7 cellular contexts compared by ENCODE assay signal in the genomic region with DNA sequence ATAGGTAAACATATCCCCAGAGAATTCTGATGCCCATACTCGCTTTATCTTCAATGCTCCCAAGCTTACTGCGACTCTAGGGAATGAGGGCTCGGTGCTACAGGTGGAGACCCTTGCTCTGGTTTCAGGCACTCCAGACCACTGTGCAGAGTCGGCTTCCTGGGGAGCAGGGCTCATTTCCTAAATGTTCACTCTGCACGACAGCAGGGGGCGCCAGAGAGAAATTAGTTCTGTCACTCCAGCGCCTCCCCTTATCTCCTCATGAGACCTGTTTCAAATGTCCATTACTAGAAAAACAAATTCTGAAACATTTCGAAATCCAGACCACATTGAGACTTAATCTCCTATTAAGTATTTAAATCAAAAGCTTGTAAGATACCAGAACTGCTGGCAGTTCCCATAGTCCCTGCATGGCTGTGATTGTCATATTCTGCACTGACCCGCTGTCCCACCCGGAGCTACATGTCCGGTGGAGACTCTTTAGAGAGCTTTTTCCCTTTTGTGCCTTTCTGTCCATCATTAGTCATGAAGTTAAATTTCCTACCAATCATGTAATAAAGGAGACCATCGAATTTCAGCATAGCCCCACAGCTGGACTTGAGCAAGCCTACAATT. TPM values are rescaled to one million over a fixed set of nuclear protein-coding genes. Genes with fewer than 3 reads are reported as not detected.
DNase-seq lines count a peak whose midpoint lies in the region; ATAC-seq and TF ChIP-seq lines count a peak whose summit lies in the region.

No MANE protein-coding gene starts in this region.

- peak; percentile 94 for ATAC-seq in Right ventricle myocardium superior (ENCODE audit: poor library complexity)

- H3K27ac Mint-ChIP-seq in activated naive CD8-positive, alpha-beta T cell treated with anti-CD3 and anti-CD28 coated beads for 36 hours, result no peak overlapping the region

- no peak overlapping the region for H3K4me3 Mint-ChIP-seq in activated naive CD8-positive, alpha-beta T cell treated with anti-CD3 and anti-CD28 coated beads for 36 hours

- H3K27me3 Mint-ChIP-seq in activated naive CD8-positive, alpha-beta T cell treated with anti-CD3 and anti-CD28 coated beads for 36 hours, result no peaks in the 10 kb centered on the region

- no peaks in the 10 kb centered on the region for H3K9me3 Mint-ChIP-seq in activated naive CD8-positive, alpha-beta T cell treated with anti-CD3 and anti-CD28 coated beads for 36 hours

- no peaks in the 10 kb centered on the region for H3K36me3 ChIP-seq in uterus

- no peak overlapping the region for H3K4me3 ChIP-seq in uterus

- intact Hi-C loops in Right ventricle myocardium superior (cut with DNase I), result loop anchor here (2.0 to 10.0 kb wide), 2 partner anchors 165 to 835 kb away; no protein-coding TSS in a partner anchor
- intact Hi-C loops in posterior cingulate gyrus (cut with DNase I), result loop anchor here (10.0 kb wide), 2 partner anchors 835 to 895 kb away; no protein-coding TSS in a partner anchor
- intact Hi-C loops in uterus (cut with DNase I; ENCODE audit: low total_unique reads), result no loop called here

- TF ChIP-seq CTCF in GM12873 (IDR thresholded peaks at IDR 0.05; ENCODE audit: insufficient read depth, low read depth, low read length, missing control alignments) (peak; percentile 76), uterus (IDR thresholded peaks at IDR 0.05) (peak; percentile 59 to 67 (median 66))

- TF ChIP-seq POLR2A in uterus (IDR thresholded peaks at IDR 0.05), result no peak

- no peaks in the 10 kb centered on the region for H3K9me3 ChIP-seq in uterus

- peak; percentile 64 for DNase-seq in HuH-7.5 (ENCODE audit: low spot score)
- DNase-seq in SKM-1 (lab: John Stamatoyannopoulos, UW; ENCODE audit: unreplicated experiment), result peak; percentile 26
- DNase-seq in activated naive CD8-positive, alpha-beta T cell treated with anti-CD3 and anti-CD28 coated beads for 36 hours, result peak; percentile 73
- DNase-seq in Right ventricle myocardium superior, result peak; percentile 87
- DNase-seq in posterior cingulate gyrus, result peak; percentile 22 to 94 (median 80)
- DNase-seq in uterus, result peak; percentile 71 to 76

- H3K27me3 ChIP-seq in uterus, result no peaks in the 10 kb centered on the region

- H3K27ac ChIP-seq in uterus, result no peak overlapping the region

- H3K4me1 Mint-ChIP-seq in activated naive CD8-positive, alpha-beta T cell treated with anti-CD3 and anti-CD28 coated beads for 36 hours, result peaks cover 7% of the 10 kb centered on the region

- H3K4me1 ChIP-seq in uterus, result no peaks in the 10 kb centered on the region

- peaks cover 9% of the 10 kb centered on the region for H3K36me3 Mint-ChIP-seq in activated naive CD8-positive, alpha-beta T cell treated with anti-CD3 and anti-CD28 coated beads for 36 hours

RNA-seq across cellular contexts. Expression of a gene that starts 22.4 kb away (rescaled TPM):
- 10 to 100 TPM; 21.5 to 23.2 TPM for total RNA-seq in activated naive CD8-positive, alpha-beta T cell treated with anti-CD3 and anti-CD28 coated beads for 36 hours
- total RNA-seq in Right ventricle myocardium superior (2.3 TPM), uterus (10 to 100 TPM in 2 of 4 donors, 1 to 10 TPM in 2; 6.5 to 16.9 (median 11.4) TPM)

RNA-seq across cellular contexts. Expression of a gene that starts 53.7 kb away (rescaled TPM):
- 10 to 100 TPM; 13.6 to 13.9 TPM for total RNA-seq in activated naive CD8-positive, alpha-beta T cell treated with anti-CD3 and anti-CD28 coated beads for 36 hours
- total RNA-seq in Right ventricle myocardium superior (32.9 TPM), uterus (10 to 100 TPM in 1 of 4 donors, 1 to 10 TPM in 3; 3.6 to 14.5 (median 6.1) TPM)

Comparison
In these comparisons a context has a peak if more than half of its experiments do, and no peak if none do; other contexts are left out.
1. DNase-seq: peak in every context shown above with its lines; median percentile 87 in Right ventricle myocardium superior; 80 in posterior cingulate gyrus; 74 in uterus; 73 in activated naive CD8-positive, alpha-beta T cell treated with anti-CD3 and anti-CD28 coated beads for 36 hours; 64 in HuH-7.5; 26 in SKM-1.